20 cellular contexts compared by ENCODE assay signal in the genomic region with DNA sequence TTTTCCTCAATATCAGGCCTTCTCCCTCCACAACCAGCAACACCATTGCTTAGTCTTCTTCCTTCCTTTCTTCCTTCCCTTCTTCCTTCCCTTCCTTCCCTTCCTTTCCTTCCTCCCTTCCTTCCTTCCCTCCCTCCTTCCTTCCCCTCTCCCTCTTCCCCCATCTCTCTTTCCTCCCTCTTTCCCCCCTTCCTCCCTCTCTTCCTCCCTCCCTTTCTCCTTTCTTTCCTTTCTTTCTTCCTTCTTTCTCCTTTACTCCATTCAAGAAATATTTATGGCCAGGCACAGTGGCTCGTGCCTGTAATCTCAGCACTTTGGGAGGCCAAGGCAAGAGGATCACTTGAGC.
DNase-seq lines count a peak whose midpoint lies in the region; ATAC-seq, FAIRE-seq and TF ChIP-seq lines count a peak whose summit lies in the region.
"Had no signal": no experiment of that assay in that cellular context is flagged by ENCODE, and none has a peak within 500 bp of the region (broad histone marks: within the 10 kb centered on the region; RNA-seq: fewer than 3 reads in every experiment).

No MANE protein-coding gene starts in this region.

- H3K9me3 Mint-ChIP-seq in nephron progenitor cell, result peaks cover 8% of the 10 kb centered on the region
- H3K9me3 Mint-ChIP-seq in stimulated activated effector memory CD8-positive, alpha-beta T cell treated with anti-CD3 and anti-CD28 coated beads, Interleukin-12 subunit alpha, Interleukin-12 subunit beta, amount 100 ng/mL, for 72 hours, result no peaks in the 10 kb centered on the region

- H3K36me3 ChIP-seq in heart right ventricle (no peaks in the 10 kb centered on the region), tibial nerve (no peaks in the 10 kb centered on the region)
- H3K36me3 ChIP-seq: neural progenitor cell had no signal

- no peak for TF ChIP-seq POLR2A in tibial nerve (IDR thresholded peaks at IDR 0.05)

- no peak for FAIRE-seq in GM19239 (lab: Jason Lieb, UNC)
- FAIRE-seq: endometrium, G401.6 had no signal

- H3K4me1 ChIP-seq in heart right ventricle, result peaks cover 12 to 78% (median 46%) of the 10 kb centered on the region in 9 donors
- H3K4me1 ChIP-seq in right cardiac atrium (ENCODE audit: control insufficient read depth, insufficient read depth, low read length), result peaks cover 21% of the 10 kb centered on the region
- H3K4me1 ChIP-seq in tibial nerve, result peaks cover 0 to 49% (median 14%) of the 10 kb centered on the region in 4 donors

- H3K27me3 ChIP-seq in heart right ventricle (no peaks in the 10 kb centered on the region), right cardiac atrium (ENCODE audit: control insufficient read depth, insufficient read depth) (no peaks in the 10 kb centered on the region), tibial nerve (no peaks in the 10 kb centered on the region)
- H3K27me3 ChIP-seq: neural progenitor cell had no signal

- no peak for TF ChIP-seq CTCF in heart right ventricle (IDR thresholded peaks at IDR 0.05)
- TF ChIP-seq CTCF in nephron progenitor cell (IDR thresholded peaks at IDR 0.05), result no peak
- TF ChIP-seq CTCF in tibial nerve (IDR thresholded peaks at IDR 0.05), result no peak

- DNase-seq in heart right ventricle (no peak), right cardiac atrium (no peak), nephron progenitor cell (no peak), tibial nerve (ENCODE audit: low spot score in 2 of 2) (no peak), GM19239 (ENCODE audit: insufficient read length, low spot score) (no peak)
- DNase-seq in stimulated activated effector memory CD8-positive, alpha-beta T cell treated with anti-CD3 and anti-CD28 coated beads, Interleukin-12 subunit alpha, Interleukin-12 subunit beta, amount 100 ng/mL, for 72 hours (ENCODE audit: low spot score in 2 of 2), result no peak
- DNase-seq: 8988T; activated CD4-positive, CD25-positive, alpha-beta regulatory T cell treated with anti-CD3 and anti-CD28 coated beads, Interleukin-2, amount 50 U/mL, for 72 hours; activated CD8-positive, alpha-beta memory T cell treated with anti-CD3 and anti-CD28 coated beads, Interleukin-2, amount 10 ng/mL, durations not matched to agents 7 days and 5 days; HCEC 1CT; NCI-H1105 treated with DMSO at 0.1 percent for 48 hours; retina had no signal

- H3K27ac Mint-ChIP-seq in nephron progenitor cell, result peak overlapping the region; percentile 97
- no peak overlapping the region for H3K27ac Mint-ChIP-seq in stimulated activated effector memory CD8-positive, alpha-beta T cell treated with anti-CD3 and anti-CD28 coated beads, Interleukin-12 subunit alpha, Interleukin-12 subunit beta, amount 100 ng/mL, for 72 hours
- H3K27ac Mint-ChIP-seq: activated CD8-positive, alpha-beta memory T cell treated with anti-CD3 and anti-CD28 coated beads, Interleukin-2, amount 10 ng/mL, durations not matched to agents 7 days and 5 days; activated T-helper 2 cell treated with anti-CD3 and anti-CD28 coated beads, Interferon-gamma antibody, Interleukin-2, Interleukin-4, amounts not matched to agents 10 μg/mL and 5 μg/mL and 100 μg/mL, durations not matched to agents 14 hours and 24 hours and 36 hours; mesothelial cell of epicardium had no signal

- H3K27ac ChIP-seq in heart right ventricle (peak overlapping the region in 7 of 10 donors; percentile 31 to 91 (median 77)), right cardiac atrium (ENCODE audit: low read length) (no peak overlapping the region), cingulate gyrus (ENCODE audit: low read depth, low read length) (peak overlapping the region; percentile 98), tibial nerve (peak overlapping the region; percentile 14 to 90 (median 81))
- H3K27ac ChIP-seq: KMS-11, neural progenitor cell had no signal

- H3K9me3 ChIP-seq in heart right ventricle (peaks cover 0 to 6% (median 0%) of the 10 kb centered on the region in 11 donors), right cardiac atrium (ENCODE audit: control insufficient read depth, low read length) (no peaks in the 10 kb centered on the region), tibial nerve (peaks cover 0 to 7% (median 0%) of the 10 kb centered on the region in 4 donors)

- H3K4me1 Mint-ChIP-seq in nephron progenitor cell, result peaks cover 49% of the 10 kb centered on the region
- H3K4me1 Mint-ChIP-seq in stimulated activated effector memory CD8-positive, alpha-beta T cell treated with anti-CD3 and anti-CD28 coated beads, Interleukin-12 subunit alpha, Interleukin-12 subunit beta, amount 100 ng/mL, for 72 hours, result peaks cover 5% of the 10 kb centered on the region
- H3K4me1 Mint-ChIP-seq: activated CD8-positive, alpha-beta memory T cell treated with anti-CD3 and anti-CD28 coated beads, Interleukin-2, amount 10 ng/mL, durations not matched to agents 7 days and 5 days had no signal

- ATAC-seq in heart right ventricle, result no peak
- no peak for ATAC-seq in right cardiac atrium
- no peak for ATAC-seq in stimulated activated effector memory CD8-positive, alpha-beta T cell treated with anti-CD3 and anti-CD28 coated beads, Interleukin-12 subunit alpha, Interleukin-12 subunit beta, amount 100 ng/mL, for 72 hours
- no peak for ATAC-seq in HG02970 (IDR thresholded peaks at IDR 0.05; ENCODE audit: low FRiP score, unreplicated experiment)
- ATAC-seq: activated CD8-positive, alpha-beta memory T cell treated with anti-CD3 and anti-CD28 coated beads, Interleukin-2, amount 10 ng/mL, durations not matched to agents 7 days and 5 days had no signal

- no peak for TF ChIP-seq EP300 in tibial nerve (IDR thresholded peaks at IDR 0.05)

- peaks cover 2% of the 10 kb centered on the region for H3K27me3 Mint-ChIP-seq in nephron progenitor cell (ENCODE audit: low read depth, poor library complexity)

- 59 to 73% methylated on average over 1 of the region's 1 CpG for WGBS in heart right ventricle, 2 donors
- WGBS in right cardiac atrium, result 61% methylated on average over 1 of the region's 1 CpG
- 27 to 38% methylated on average over 1 of the region's 1 CpG for WGBS in tibial nerve, 2 donors

- H3K4me3 Mint-ChIP-seq in nephron progenitor cell, result no peak overlapping the region
- H3K4me3 Mint-ChIP-seq in stimulated activated effector memory CD8-positive, alpha-beta T cell treated with anti-CD3 and anti-CD28 coated beads, Interleukin-12 subunit alpha, Interleukin-12 subunit beta, amount 100 ng/mL, for 72 hours, result no peak overlapping the region
- H3K4me3 Mint-ChIP-seq: activated CD8-positive, alpha-beta memory T cell treated with anti-CD3 and anti-CD28 coated beads, Interleukin-2, amount 10 ng/mL, durations not matched to agents 7 days and 5 days; mesothelial cell of epicardium; neural progenitor cell had no signal

- intact Hi-C loops in heart right ventricle (cut with DNase I), result no loop called here
- intact Hi-C loops in right cardiac atrium (cut with DNase I), result no loop called here

- H3K36me3 Mint-ChIP-seq in nephron progenitor cell (ENCODE audit: low read depth), result peaks cover 2% of the 10 kb centered on the region
- no peaks in the 10 kb centered on the region for H3K36me3 Mint-ChIP-seq in stimulated activated effector memory CD8-positive, alpha-beta T cell treated with anti-CD3 and anti-CD28 coated beads, Interleukin-12 subunit alpha, Interleukin-12 subunit beta, amount 100 ng/mL, for 72 hours
- H3K36me3 Mint-ChIP-seq: activated CD8-positive, alpha-beta memory T cell treated with anti-CD3 and anti-CD28 coated beads, Interleukin-2, amount 10 ng/mL, durations not matched to agents 7 days and 5 days; mesothelial cell of epicardium; neural progenitor cell had no signal

- H3K4me3 ChIP-seq in heart right ventricle (no peak overlapping the region), right cardiac atrium (ENCODE audit: low read length) (no peak overlapping the region), tibial nerve (no peak overlapping the region)
- H3K4me3 ChIP-seq: neural progenitor cell had no signal
